In the genomic region with DNA sequence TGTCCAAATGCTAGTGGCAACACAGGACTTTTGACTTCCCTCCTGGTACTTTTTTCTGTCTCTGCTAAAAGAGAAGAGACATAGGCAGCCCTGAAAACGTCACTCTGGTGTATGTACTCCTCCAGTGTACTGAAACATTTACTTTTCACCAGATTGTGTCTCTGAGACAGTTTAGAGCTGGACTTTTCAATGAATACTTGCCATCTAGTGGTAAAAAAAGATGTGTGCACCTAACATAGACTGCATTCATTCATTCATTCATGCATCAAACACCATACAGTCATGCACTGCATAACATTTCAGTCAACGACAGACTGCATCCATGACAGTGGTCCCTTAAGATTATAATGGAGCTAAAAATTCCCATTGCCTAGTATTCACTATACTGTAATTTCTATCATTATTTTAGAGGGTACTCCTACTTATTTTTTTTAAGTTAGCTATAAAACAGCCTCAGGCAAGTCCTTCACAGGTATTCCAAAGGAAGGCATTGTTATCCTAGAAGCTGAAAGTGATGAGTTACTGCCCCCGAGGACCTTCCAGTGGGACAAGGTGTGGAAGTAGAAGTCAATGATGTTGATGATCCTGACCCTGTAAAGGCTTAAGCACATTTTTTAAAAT, we compare ENCODE assay signal across 8 cellular contexts.
A peak's percentile ranks its signal among the peaks of the same experiment; 100 is the strongest.
DNase-seq lines count a peak whose midpoint lies in the region; ATAC-seq, FAIRE-seq and TF ChIP-seq lines count a peak whose summit lies in the region.

No MANE protein-coding gene starts in this region.

- TF ChIP-seq CTCF in HL-60 (IDR thresholded peaks at IDR 0.05; ENCODE audit: insufficient read depth, low read length) = peak; percentile 16

- H3K4me3 ChIP-seq in HL-60 (replicated peaks; ENCODE audit: insufficient read depth, low read length) = no peak overlapping the region

- no peaks in the 10 kb centered on the region for H3K27me3 ChIP-seq in HL-60 (ENCODE audit: insufficient read depth, poor library complexity, severe bottlenecking)

- H3K4me1 Mint-ChIP-seq in stimulated activated effector memory CD8-positive, alpha-beta T cell treated with anti-CD3 and anti-CD28 coated beads, Interleukin-12 subunit alpha, Interleukin-12 subunit beta, amount 100 ng/mL, for 72 hours = peaks cover 5% of the 10 kb centered on the region

- DNase-seq in NCI-H524 (lab: John Stamatoyannopoulos, UW) = peak; percentile 8 to 67
- no peak for DNase-seq in NCI-H524 treated with DMSO at 0.1 percent for 48 hours (lab: John Stamatoyannopoulos, UW)
- DNase-seq in HL-60 (ENCODE audit: low read depth in 1 of 2, low spot score in 1 of 2) = no peak
- DNase-seq in glomerular endothelial cell (ENCODE audit: extremely low read depth, low read depth, low spot score) = peak; percentile 3
- DNase-seq in stimulated activated effector memory CD8-positive, alpha-beta T cell treated with anti-CD3 and anti-CD28 coated beads, Interleukin-12 subunit alpha, Interleukin-12 subunit beta, amount 100 ng/mL, for 72 hours (ENCODE audit: low spot score in 2 of 2) = no peak

- ATAC-seq in stimulated activated effector memory CD8-positive, alpha-beta T cell treated with anti-CD3 and anti-CD28 coated beads, Interleukin-12 subunit alpha, Interleukin-12 subunit beta, amount 100 ng/mL, for 72 hours = peak; percentile 67
- ATAC-seq in GM18867 (IDR thresholded peaks at IDR 0.05; ENCODE audit: unreplicated experiment) (no peak), HG02981 (IDR thresholded peaks at IDR 0.05; ENCODE audit: unreplicated experiment) (no peak)

- peak; percentile 31 for FAIRE-seq in TTC549 (lab: Jason Lieb, UNC)

- no peaks in the 10 kb centered on the region for H3K36me3 Mint-ChIP-seq in stimulated activated effector memory CD8-positive, alpha-beta T cell treated with anti-CD3 and anti-CD28 coated beads, Interleukin-12 subunit alpha, Interleukin-12 subunit beta, amount 100 ng/mL, for 72 hours

- H3K27ac ChIP-seq in HL-60 (replicated peaks) = no peak overlapping the region

- no peaks in the 10 kb centered on the region for H3K9me3 Mint-ChIP-seq in stimulated activated effector memory CD8-positive, alpha-beta T cell treated with anti-CD3 and anti-CD28 coated beads, Interleukin-12 subunit alpha, Interleukin-12 subunit beta, amount 100 ng/mL, for 72 hours

- H3K27ac Mint-ChIP-seq in stimulated activated effector memory CD8-positive, alpha-beta T cell treated with anti-CD3 and anti-CD28 coated beads, Interleukin-12 subunit alpha, Interleukin-12 subunit beta, amount 100 ng/mL, for 72 hours = no peak overlapping the region

- H3K4me3 Mint-ChIP-seq in stimulated activated effector memory CD8-positive, alpha-beta T cell treated with anti-CD3 and anti-CD28 coated beads, Interleukin-12 subunit alpha, Interleukin-12 subunit beta, amount 100 ng/mL, for 72 hours = no peak overlapping the region

Comparison
In these comparisons a context has a peak if more than half of its experiments do, and no peak if none do; other contexts are left out.
1. DNase-seq: peak in NCI-H524 (2 of 2) and glomerular endothelial cell (single experiment); none in NCI-H524 treated with DMSO at 0.1 percent for 48 hours (single experiment), HL-60 (0 of 2) and stimulated activated effector memory CD8-positive, alpha-beta T cell treated with anti-CD3 and anti-CD28 coated beads, Interleukin-12 subunit alpha, Interleukin-12 subunit beta, amount 100 ng/mL, for 72 hours (0 of 2).